ENCODE assay signal across 11 cellular contexts in the genomic region with DNA sequence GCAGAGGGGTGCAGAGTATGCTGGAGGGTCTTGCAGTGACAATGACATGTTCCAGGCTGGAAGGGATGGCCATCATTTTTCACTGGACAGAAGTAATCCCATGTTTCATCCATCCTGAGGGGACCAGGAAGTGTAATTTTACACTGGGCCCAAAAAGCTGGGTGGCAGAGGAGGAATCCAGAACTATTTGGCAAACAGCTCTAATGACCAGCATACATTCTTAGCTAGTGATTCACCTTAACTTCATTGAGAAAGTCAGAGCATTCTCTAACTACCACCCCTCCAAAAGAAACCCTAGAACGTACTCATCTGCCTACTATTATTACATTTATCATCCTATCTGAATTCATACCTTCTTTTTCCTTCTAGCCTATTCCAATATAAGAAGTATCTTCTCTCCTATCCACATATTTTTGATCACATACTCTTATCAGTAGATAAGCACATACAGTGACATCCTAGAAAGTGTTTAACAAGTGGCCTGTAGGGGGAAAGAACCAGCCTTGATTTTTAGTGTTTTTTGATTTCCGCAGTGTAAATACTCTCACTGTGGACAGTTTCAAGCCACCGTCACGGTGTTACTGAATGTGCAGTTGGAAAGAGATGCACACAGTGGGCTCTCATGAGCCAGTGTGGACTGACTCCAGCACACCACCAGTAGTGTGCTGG.
A peak's percentile ranks its signal among the peaks of the same experiment; 100 is the strongest.
DNase-seq lines count a peak whose midpoint lies in the region; ATAC-seq and TF ChIP-seq lines count a peak whose summit lies in the region.
"Had no signal": no experiment of that assay in that cellular context is flagged by ENCODE, and none has a peak within 500 bp of the region (broad histone marks: within the 10 kb centered on the region; RNA-seq: fewer than 3 reads in every experiment).

No MANE protein-coding gene starts in this region.

- ATAC-seq in activated T-helper 17 cell treated with anti-CD3 and anti-CD28 coated beads, Interleukin-2, amount 50 U/mL, for 72 hours (replicated peaks), result no peak
- ATAC-seq in HG03520 (IDR thresholded peaks at IDR 0.05; ENCODE audit: unreplicated experiment) (no peak), HG03342 (IDR thresholded peaks at IDR 0.05; ENCODE audit: unreplicated experiment) (no peak)

- H3K27me3 Mint-ChIP-seq in MCF 10A (ENCODE audit: insufficient read depth, unreplicated experiment), result no peaks in the 10 kb centered on the region
- no peaks in the 10 kb centered on the region for H3K27me3 Mint-ChIP-seq in activated T-helper 17 cell treated with anti-CD3 and anti-CD28 coated beads, Interleukin-2, amount 50 U/mL, for 72 hours
- H3K27me3 Mint-ChIP-seq: activated CD4-positive, alpha-beta T cell treated with anti-CD3 and anti-CD28 coated beads, Interleukin-2, amount 10 ng/mL, durations not matched to agents 7 days and 5 days had no signal

- TF ChIP-seq CTCF in AG04449 (IDR thresholded peaks at IDR 0.05; ENCODE audit: insufficient read depth, low read length, missing control alignments) (no peak), MCF 10A (IDR thresholded peaks at IDR 0.05; ENCODE audit: unreplicated experiment) (no peak)

- POLR2A ChIA-PET in AG04449 (lab: Yijun Ruan, JAX) (interaction anchor here (0.8 to 1.2 kb wide), 3 partner anchors 13 to 47 kb away, joined by 4 to 6 read pairs (median 4); no protein-coding TSS in a partner anchor), MCF 10A (lab: Yijun Ruan, JAX) (interaction anchor here (0.6 to 1.8 kb wide), 11 partner anchors 8 to 245 kb away, joined by 3 to 6 read pairs (median 4); no protein-coding TSS in a partner anchor)

- no peak overlapping the region for H3K4me3 ChIP-seq in AG04449 (ENCODE audit: low read depth, low read length)
- H3K4me3 ChIP-seq: BLaER1 treated with 17β-estradiol and CSF1 and Interleukin-3, amounts not matched to agents 10 nM and 100 nM had no signal

- H3K27ac Mint-ChIP-seq in MCF 10A (ENCODE audit: low read depth, unreplicated experiment), result no peak overlapping the region
- no peak overlapping the region for H3K27ac Mint-ChIP-seq in activated T-helper 17 cell treated with anti-CD3 and anti-CD28 coated beads, Interleukin-2, amount 50 U/mL, for 72 hours
- H3K27ac Mint-ChIP-seq: activated CD4-positive, alpha-beta T cell treated with anti-CD3 and anti-CD28 coated beads, Interleukin-2, amount 10 ng/mL, durations not matched to agents 7 days and 5 days had no signal

- H3K9me3 Mint-ChIP-seq in MCF 10A (ENCODE audit: unreplicated experiment), result no peaks in the 10 kb centered on the region
- no peaks in the 10 kb centered on the region for H3K9me3 Mint-ChIP-seq in activated T-helper 17 cell treated with anti-CD3 and anti-CD28 coated beads, Interleukin-2, amount 50 U/mL, for 72 hours
- H3K9me3 Mint-ChIP-seq: activated CD4-positive, alpha-beta T cell treated with anti-CD3 and anti-CD28 coated beads, Interleukin-2, amount 10 ng/mL, durations not matched to agents 7 days and 5 days had no signal

- CTCF ChIA-PET in AG04449 (lab: Yijun Ruan, JAX) (interaction anchor here (1.0 to 2.1 kb wide), 5 partner anchors 11 to 1115 kb away, joined by 3 to 12 read pairs (median 3); no protein-coding TSS in a partner anchor), MCF 10A (lab: Yijun Ruan, JAX) (interaction anchor here (0.6 to 0.9 kb wide), 3 partner anchors 14 to 80 kb away, joined by 3 read pairs; no protein-coding TSS in a partner anchor)

- peak; percentile 65 for DNase-seq in AG04449 (ENCODE audit: low read depth, low spot score)
- peak; percentile 67 for DNase-seq in HS-5 (ENCODE audit: low read depth)
- DNase-seq in MCF 10A (ENCODE audit: unreplicated experiment), result peak; percentile 68
- DNase-seq in kidney glomerular epithelial cell (lab: John Stamatoyannopoulos, UW), result peak; percentile 58
- no peak for DNase-seq in GDM1 (lab: John Stamatoyannopoulos, UW)
- DNase-seq: activated CD4-positive, alpha-beta T cell treated with anti-CD3 and anti-CD28 coated beads, Interleukin-2, amount 10 ng/mL, durations not matched to agents 7 days and 5 days; NCI-H2171 had no signal

- no TSS peak for BruUV-seq in MCF 10A (replicated peaks; lab: Mats Ljungman, UMichigan)

- H3K4me3 Mint-ChIP-seq in MCF 10A (ENCODE audit: unreplicated experiment), result no peak overlapping the region
- no peak overlapping the region for H3K4me3 Mint-ChIP-seq in activated T-helper 17 cell treated with anti-CD3 and anti-CD28 coated beads, Interleukin-2, amount 50 U/mL, for 72 hours
- H3K4me3 Mint-ChIP-seq: activated CD4-positive, alpha-beta T cell treated with anti-CD3 and anti-CD28 coated beads, Interleukin-2, amount 10 ng/mL, durations not matched to agents 7 days and 5 days had no signal

- peaks cover 6% of the 10 kb centered on the region for H3K36me3 Mint-ChIP-seq in MCF 10A (ENCODE audit: insufficient read depth, unreplicated experiment)
- peaks cover 13% of the 10 kb centered on the region for H3K36me3 Mint-ChIP-seq in activated T-helper 17 cell treated with anti-CD3 and anti-CD28 coated beads, Interleukin-2, amount 50 U/mL, for 72 hours (ENCODE audit: low read depth)

- peaks cover 8% of the 10 kb centered on the region for H3K4me1 Mint-ChIP-seq in MCF 10A (ENCODE audit: insufficient read depth, unreplicated experiment)
- H3K4me1 Mint-ChIP-seq in activated T-helper 17 cell treated with anti-CD3 and anti-CD28 coated beads, Interleukin-2, amount 50 U/mL, for 72 hours, result peaks cover 16% of the 10 kb centered on the region

- intact Hi-C loops in MCF 10A (cut with micrococcal nuclease), result no loop called here
